In the genomic region with DNA sequence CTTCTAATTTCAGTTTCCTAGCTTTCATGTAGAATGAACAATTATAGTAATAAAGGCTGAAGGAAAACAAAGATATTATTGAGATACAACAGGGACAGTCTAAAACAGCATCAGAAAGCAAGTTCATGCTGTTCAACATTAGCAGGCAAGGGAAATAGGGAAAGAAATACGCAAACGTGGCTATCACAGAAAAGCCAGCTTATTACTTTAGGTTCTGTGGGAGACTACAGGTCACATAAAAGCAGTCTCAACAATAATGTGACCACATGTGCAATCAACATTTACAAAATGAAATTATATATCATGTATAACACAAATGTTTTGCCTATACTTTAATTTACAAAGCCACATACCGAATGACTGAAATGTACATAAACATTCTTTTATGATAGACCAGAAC, we compare ENCODE assay signal across 17 cellular contexts. TPM values are rescaled to one million over a fixed set of nuclear protein-coding genes. Genes with fewer than 3 reads are reported as not detected.
A peak's percentile ranks its signal among the peaks of the same experiment; 100 is the strongest.
DNase-seq lines count a peak whose midpoint lies in the region; ATAC-seq and TF ChIP-seq lines count a peak whose summit lies in the region.
"Had no signal": no experiment of that assay in that cellular context is flagged by ENCODE, and none has a peak within 500 bp of the region (broad histone marks: within the 10 kb centered on the region; RNA-seq: fewer than 3 reads in every experiment).

No MANE protein-coding gene starts in this region.

- DNase-seq in activated T-cell treated with anti-CD3 and anti-CD28 coated beads, Interleukin-2, amount 50 U/mL, for 24 hours = no peak
- no peak for DNase-seq in activated T-cell treated with anti-CD3 and anti-CD28 coated beads for 4 hours
- DNase-seq in CD4-positive, CD25-positive, alpha-beta regulatory T cell = no peak
- no peak for DNase-seq in PC-3
- no peak for DNase-seq in memory B cell (ENCODE audit: low spot score in 2 of 2)
- DNase-seq in DMS53 (lab: John Stamatoyannopoulos, UW) = no peak
- no peak for DNase-seq in dedifferentiated amniotic fluid mesenchymal stem cell (ENCODE audit: extremely low spot score)
- DNase-seq in HCEC 1CT = no peak
- DNase-seq: 8988T; CD8-positive, alpha-beta memory T cell; COR-L47; DMS79; GF-D8; H9 had no signal

- H3K4me1 Mint-ChIP-seq in activated T-cell treated with anti-CD3 and anti-CD28 coated beads, Interleukin-2, amount 50 U/mL, for 24 hours (ENCODE audit: low read depth) = peaks cover 26% of the 10 kb centered on the region
- peaks cover 8 to 33% (median 20%) of the 10 kb centered on the region in 4 donors for H3K4me1 Mint-ChIP-seq in CD4-positive, CD25-positive, alpha-beta regulatory T cell
- H3K4me1 Mint-ChIP-seq in memory B cell = peaks cover 6% of the 10 kb centered on the region

- H3K27ac ChIP-seq in CD4-positive, CD25-positive, alpha-beta regulatory T cell (ENCODE audit: insufficient read depth, low read length, poor library complexity, severe bottlenecking) = no peak overlapping the region
- H3K27ac ChIP-seq in PC-3 (ENCODE audit: low read length) = no peak overlapping the region
- H3K27ac ChIP-seq: BLaER1 treated with 17β-estradiol and CSF1 and Interleukin-3, amounts not matched to agents 10 nM and 100 nM; HL-60 had no signal

- TSS peak; percentile 35 for BruUV-seq in PC-3 (replicated peaks; lab: Mats Ljungman, UMichigan)

- peak overlapping the region; percentile 19 for H3K27ac Mint-ChIP-seq in activated T-cell treated with anti-CD3 and anti-CD28 coated beads, Interleukin-2, amount 50 U/mL, for 24 hours
- peak overlapping the region in 2 of 3 donors; percentile 27 to 39 for H3K27ac Mint-ChIP-seq in CD4-positive, CD25-positive, alpha-beta regulatory T cell
- H3K27ac Mint-ChIP-seq in memory B cell = peak overlapping the region; percentile 17
- H3K27ac Mint-ChIP-seq: B cell, H9 had no signal

- H3K36me3 Mint-ChIP-seq in activated T-cell treated with anti-CD3 and anti-CD28 coated beads, Interleukin-2, amount 50 U/mL, for 24 hours (ENCODE audit: low read depth) = peaks cover 60% of the 10 kb centered on the region
- peaks cover 15% of the 10 kb centered on the region for H3K36me3 Mint-ChIP-seq in CD4-positive, CD25-positive, alpha-beta regulatory T cell
- H3K36me3 Mint-ChIP-seq in memory B cell = peaks cover 6% of the 10 kb centered on the region

- H3K79me2 ChIP-seq in PC-3 (ENCODE audit: low read length) = peaks cover 42% of the 10 kb centered on the region

- no peaks in the 10 kb centered on the region for H3K27me3 ChIP-seq in CD4-positive, CD25-positive, alpha-beta regulatory T cell (ENCODE audit: control insufficient read depth, insufficient read depth, low read length)
- H3K27me3 ChIP-seq in PC-3 (ENCODE audit: low read length) = no peaks in the 10 kb centered on the region
- H3K27me3 ChIP-seq: BLaER1 treated with 17β-estradiol and CSF1 and Interleukin-3, amounts not matched to agents 10 nM and 100 nM had no signal

- H3F3A ChIP-seq in PC-3 (ENCODE audit: low read length, unreplicated experiment) = no peaks in the 10 kb centered on the region

- H2AFZ ChIP-seq in PC-3 (ENCODE audit: low read length) = no peak overlapping the region

- H3K27me3 Mint-ChIP-seq in activated T-cell treated with anti-CD3 and anti-CD28 coated beads, Interleukin-2, amount 50 U/mL, for 24 hours = no peaks in the 10 kb centered on the region
- no peaks in the 10 kb centered on the region for H3K27me3 Mint-ChIP-seq in CD4-positive, CD25-positive, alpha-beta regulatory T cell
- no peaks in the 10 kb centered on the region for H3K27me3 Mint-ChIP-seq in memory B cell
- H3K27me3 Mint-ChIP-seq: B cell had no signal

- H3K4me3 Mint-ChIP-seq in activated T-cell treated with anti-CD3 and anti-CD28 coated beads, Interleukin-2, amount 50 U/mL, for 24 hours = no peak overlapping the region
- H3K4me3 Mint-ChIP-seq in CD4-positive, CD25-positive, alpha-beta regulatory T cell = no peak overlapping the region
- no peak overlapping the region for H3K4me3 Mint-ChIP-seq in memory B cell
- H3K4me3 Mint-ChIP-seq: B cell, H9 had no signal

- H3K36me3 ChIP-seq in CD4-positive, CD25-positive, alpha-beta regulatory T cell (ENCODE audit: control insufficient read depth, insufficient read depth, low read length) = peaks cover 14% of the 10 kb centered on the region
- H3K36me3 ChIP-seq in PC-3 (ENCODE audit: low read depth, low read length) = peaks cover 15% of the 10 kb centered on the region

- no peak overlapping the region for H3K4me3 ChIP-seq in CD4-positive, CD25-positive, alpha-beta regulatory T cell (ENCODE audit: low read depth, low read length)
- no peak overlapping the region for H3K4me3 ChIP-seq in PC-3 (ENCODE audit: low read length)
- H3K4me3 ChIP-seq: BLaER1 treated with 17β-estradiol and CSF1 and Interleukin-3, amounts not matched to agents 10 nM and 100 nM had no signal

- H3K9me3 ChIP-seq in CD4-positive, CD25-positive, alpha-beta regulatory T cell (ENCODE audit: control insufficient read depth in 2 of 2, low read length in 2 of 2) = no peaks in the 10 kb centered on the region
- H3K9me3 ChIP-seq in PC-3 (ENCODE audit: low read length) = no peaks in the 10 kb centered on the region
- H3K9me3 ChIP-seq: BLaER1 treated with 17β-estradiol and CSF1 and Interleukin-3, amounts not matched to agents 10 nM and 100 nM had no signal

- H3K9me2 ChIP-seq in PC-3 (replicated peaks; ENCODE audit: low read length) = no peaks in the 10 kb centered on the region

- intact Hi-C loops in PC-3 (cut with micrococcal nuclease) = no loop called here

- no peak for ATAC-seq in CD4-positive, CD25-positive, alpha-beta regulatory T cell (ENCODE audit: low read depth in 2 of 2)
- ATAC-seq in PC-3 (no peak), memory B cell (ENCODE audit: low read depth) (no peak)

- POLR2A ChIA-PET in PC-3 (lab: Charles Lee; ENCODE audit: unreplicated experiment) = no interaction called here

- no peak for TF ChIP-seq CTCF in PC-3 (conservative IDR thresholded peaks at IDR 0.05; ENCODE audit: low read depth, low read length)

- no peak overlapping the region for H3K9ac ChIP-seq in PC-3 (ENCODE audit: low read length)
- H3K9ac ChIP-seq: BLaER1 treated with 17β-estradiol and CSF1 and Interleukin-3, amounts not matched to agents 10 nM and 100 nM had no signal

- no peaks in the 10 kb centered on the region for H4K20me1 ChIP-seq in PC-3 (ENCODE audit: low read length)

- no peaks in the 10 kb centered on the region for H3K9me3 Mint-ChIP-seq in activated T-cell treated with anti-CD3 and anti-CD28 coated beads, Interleukin-2, amount 50 U/mL, for 24 hours
- peaks cover 0 to 1% (median 0%) of the 10 kb centered on the region in 7 donors for H3K9me3 Mint-ChIP-seq in CD4-positive, CD25-positive, alpha-beta regulatory T cell
- no peaks in the 10 kb centered on the region for H3K9me3 Mint-ChIP-seq in memory B cell
- H3K9me3 Mint-ChIP-seq: CD8-positive, alpha-beta memory T cell; H9 had no signal

- H3K4me1 ChIP-seq in CD4-positive, CD25-positive, alpha-beta regulatory T cell (ENCODE audit: control insufficient read depth, insufficient read depth, low read length, poor library complexity, severe bottlenecking) = peaks cover 8% of the 10 kb centered on the region
- peaks cover 10% of the 10 kb centered on the region for H3K4me1 ChIP-seq in PC-3 (ENCODE audit: insufficient read depth, low read length)

- CTCF ChIA-PET in PC-3 (lab: Charles Lee) = no interaction called here

- H3K4me2 ChIP-seq in PC-3 (ENCODE audit: low read length) = no peak overlapping the region
- H3K4me2 ChIP-seq: BLaER1 treated with 17β-estradiol and CSF1 and Interleukin-3, amounts not matched to agents 10 nM and 100 nM had no signal

RNA-seq across cellular contexts. Expression of a gene that starts 4.9 kb away (rescaled TPM):
- total RNA-seq in CD4-positive, CD25-positive, alpha-beta regulatory T cell = 27.9 TPM
- polyA plus RNA-seq in CD4-positive, CD25-positive, alpha-beta regulatory T cell = 10 to 100 TPM in 2 of 4 donors, 1 to 10 TPM in 2; 8.5 to 11.6 (median 10.6) TPM
- 35.1 and 42.0 TPM in 2 replicates for total RNA-seq in PC-3 (2014; rRNA removed)

RNA-seq across cellular contexts. Expression of a gene that starts 43.4 kb away (rescaled TPM):
- 37.7 TPM for total RNA-seq in CD4-positive, CD25-positive, alpha-beta regulatory T cell
- 10 to 100 TPM; 38.5 to 86.7 (median 68.5) TPM for polyA plus RNA-seq in CD4-positive, CD25-positive, alpha-beta regulatory T cell
- 143 and 155 TPM in 2 replicates for total RNA-seq in PC-3 (2014; rRNA removed)

RNA-seq across cellular contexts. Expression of a gene that starts 44.0 kb away (rescaled TPM):
- 3.0 TPM for total RNA-seq in CD4-positive, CD25-positive, alpha-beta regulatory T cell
- 1 to 10 TPM; 1.2 to 1.8 (median 1.5) TPM for polyA plus RNA-seq in CD4-positive, CD25-positive, alpha-beta regulatory T cell
- 77.2 and 78.9 TPM in 2 replicates for total RNA-seq in PC-3 (2014; rRNA removed)

Comparison
In these comparisons a context has a peak if more than half of its experiments do, and no peak if none do; other contexts are left out.
1. RNA of a gene that starts 44.0 kb away (total RNA-seq): 77.2 to 78.9 TPM in PC-3; 3.0 TPM in CD4-positive, CD25-positive, alpha-beta regulatory T cell (single experiment); every median in the first group is over 10 times any median in the second.
2. Peak in every context shown above with its lines, with median percentiles within 50 percentile points of each other: H3K27ac Mint-ChIP-seq.